Comparison of ENCODE assay signal across 1 cellular context in genomic region chr9:133815781-133816180, GRCh38.
TF ChIP-seq lines count a peak whose summit lies in the region.

No MANE protein-coding gene starts in this region.

TF ChIP-seq in GM23338, 12 proteins besides CTCF, POLR2A, EP300 and RAD21 (continued from another document):
- TF ChIP-seq, protein P1, sequence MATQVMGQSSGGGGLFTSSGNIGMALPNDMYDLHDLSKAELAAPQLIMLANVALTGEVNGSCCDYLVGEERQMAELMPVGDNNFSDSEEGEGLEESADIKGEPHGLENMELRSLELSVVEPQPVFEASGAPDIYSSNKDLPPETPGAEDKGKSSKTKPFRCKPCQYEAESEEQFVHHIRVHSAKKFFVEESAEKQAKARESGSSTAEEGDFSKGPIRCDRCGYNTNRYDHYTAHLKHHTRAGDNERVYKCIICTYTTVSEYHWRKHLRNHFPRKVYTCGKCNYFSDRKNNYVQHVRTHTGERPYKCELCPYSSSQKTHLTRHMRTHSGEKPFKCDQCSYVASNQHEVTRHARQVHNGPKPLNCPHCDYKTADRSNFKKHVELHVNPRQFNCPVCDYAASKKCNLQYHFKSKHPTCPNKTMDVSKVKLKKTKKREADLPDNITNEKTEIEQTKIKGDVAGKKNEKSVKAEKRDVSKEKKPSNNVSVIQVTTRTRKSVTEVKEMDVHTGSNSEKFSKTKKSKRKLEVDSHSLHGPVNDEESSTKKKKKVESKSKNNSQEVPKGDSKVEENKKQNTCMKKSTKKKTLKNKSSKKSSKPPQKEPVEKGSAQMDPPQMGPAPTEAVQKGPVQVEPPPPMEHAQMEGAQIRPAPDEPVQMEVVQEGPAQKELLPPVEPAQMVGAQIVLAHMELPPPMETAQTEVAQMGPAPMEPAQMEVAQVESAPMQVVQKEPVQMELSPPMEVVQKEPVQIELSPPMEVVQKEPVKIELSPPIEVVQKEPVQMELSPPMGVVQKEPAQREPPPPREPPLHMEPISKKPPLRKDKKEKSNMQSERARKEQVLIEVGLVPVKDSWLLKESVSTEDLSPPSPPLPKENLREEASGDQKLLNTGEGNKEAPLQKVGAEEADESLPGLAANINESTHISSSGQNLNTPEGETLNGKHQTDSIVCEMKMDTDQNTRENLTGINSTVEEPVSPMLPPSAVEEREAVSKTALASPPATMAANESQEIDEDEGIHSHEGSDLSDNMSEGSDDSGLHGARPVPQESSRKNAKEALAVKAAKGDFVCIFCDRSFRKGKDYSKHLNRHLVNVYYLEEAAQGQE (IDR thresholded peaks at IDR 0.05; ENCODE audit: unreplicated experiment), result no peak
- TF ChIP-seq JUNB (IDR thresholded peaks at IDR 0.05; ENCODE audit: unreplicated experiment), result no peak
- no peak for TF ChIP-seq ZNF114 (CRISPR knock-in tag; IDR thresholded peaks at IDR 0.05)
- no peak for TF ChIP-seq EZH2 (IDR thresholded peaks at IDR 0.05; ENCODE audit: low read depth, unreplicated experiment)
- no peak for TF ChIP-seq ZNF331 (CRISPR knock-in tag; IDR thresholded peaks at IDR 0.05; ENCODE audit: low read depth)
- no peak for TF ChIP-seq STAT1 (IDR thresholded peaks at IDR 0.05; ENCODE audit: unreplicated experiment)
- TF ChIP-seq ZNF462 (CRISPR knock-in tag; IDR thresholded peaks at IDR 0.05), result no peak
- no peak for TF ChIP-seq POLR2AphosphoS5 (IDR thresholded peaks at IDR 0.05; ENCODE audit: low read depth)
- no peak for TF ChIP-seq EZH2phosphoT487 (IDR thresholded peaks at IDR 0.05; ENCODE audit: unreplicated experiment)
- TF ChIP-seq NANOG (IDR thresholded peaks at IDR 0.05; ENCODE audit: borderline replicate concordance), result no peak
